ENCODE assay signal across 8 cellular contexts in genomic region chr15:50355612-50355905, GRCh38. TPM values are rescaled to one million over a fixed set of nuclear protein-coding genes. Genes with fewer than 3 reads are reported as not detected.
A peak's percentile ranks its signal among the peaks of the same experiment; 100 is the strongest.
DNase-seq lines count a peak whose midpoint lies in the region; ATAC-seq and TF ChIP-seq lines count a peak whose summit lies in the region.

No MANE protein-coding gene starts in this region.

- H3K4me1 ChIP-seq in GM23338 (ENCODE audit: insufficient read depth): peaks cover 19% of the 10 kb centered on the region

- H3K9me2 ChIP-seq in GM23338 (ENCODE audit: insufficient read depth): no peaks in the 10 kb centered on the region

- H3K36me3 Mint-ChIP-seq in GM23338 (ENCODE audit: low read depth) (peaks cover 60% of the 10 kb centered on the region), glutamatergic neuron (ENCODE audit: unreplicated experiment) (peaks cover 9% of the 10 kb centered on the region)

- peak overlapping the region; percentile 99 for H3K27ac Mint-ChIP-seq in GM23338
- peak overlapping the region; percentile 100 for H3K27ac Mint-ChIP-seq in glutamatergic neuron (ENCODE audit: unreplicated experiment)

- ATAC-seq in GM23338 (peak; percentile 8), SK-N-SH treated with all-trans-retinoic acid at 6 μM for 48 hours (peak; percentile 7), HG02970 (IDR thresholded peaks at IDR 0.05; ENCODE audit: low FRiP score, unreplicated experiment) (no peak)

- TF ChIP-seq CTCF in GM23338 (conservative IDR thresholded peaks at IDR 0.05; ENCODE audit: low read depth in 2 of 2) (no peak), glutamatergic neuron (IDR thresholded peaks at IDR 0.05; ENCODE audit: partially characterized antibody, unreplicated experiment) (no peak)

- peaks cover 12% of the 10 kb centered on the region; the same call in 1 of the 2 replicates for H4K20me1 ChIP-seq in GM23338 (replicated peaks; ENCODE audit: insufficient read depth)

- no peak overlapping the region for H2AFZ ChIP-seq in GM23338

- H3K27ac ChIP-seq in GM23338 (ENCODE audit: low read depth): peak overlapping the region; percentile 99

- H3K4me3 ChIP-seq in GM23338 (peak overlapping the region; percentile 66), skeletal muscle cell (ENCODE audit: low read depth, low read length) (peak overlapping the region; percentile 85)

- peaks cover 76% of the 10 kb centered on the region for H3K79me2 ChIP-seq in GM23338 (replicated peaks; ENCODE audit: insufficient read depth)

- peaks cover 22% of the 10 kb centered on the region for H3K27me3 Mint-ChIP-seq in GM23338 (ENCODE audit: insufficient read depth, low read depth, poor library complexity)
- peaks cover 18% of the 10 kb centered on the region for H3K27me3 Mint-ChIP-seq in glutamatergic neuron (ENCODE audit: unreplicated experiment)

- peaks cover 3% of the 10 kb centered on the region; the same call in 2 of the 3 replicates for H3K9me3 Mint-ChIP-seq in GM23338
- peaks cover 20% of the 10 kb centered on the region for H3K9me3 Mint-ChIP-seq in glutamatergic neuron (ENCODE audit: unreplicated experiment)

- H3K4me1 Mint-ChIP-seq in GM23338: peaks cover 26% of the 10 kb centered on the region
- peaks cover 17% of the 10 kb centered on the region for H3K4me1 Mint-ChIP-seq in glutamatergic neuron (ENCODE audit: low read depth, unreplicated experiment)

- peak overlapping the region; percentile 83 for H3K4me2 ChIP-seq in GM23338

- H3K27me3 ChIP-seq in GM23338 (ENCODE audit: insufficient read depth): no peaks in the 10 kb centered on the region

- no peaks in the 10 kb centered on the region for H3F3A ChIP-seq in GM23338 (replicated peaks; ENCODE audit: low read depth)

- 0 out of 2 replicates have a peak, but pooled peaks cover 12% of the 10 kb centered on the region for H3K36me3 ChIP-seq in GM23338 (ENCODE audit: insufficient read depth)

- H3K4me3 Mint-ChIP-seq in GM23338 (peak overlapping the region; percentile 99), glutamatergic neuron (ENCODE audit: unreplicated experiment) (peak overlapping the region; percentile 98)

- DNase-seq in GM23338 (ENCODE audit: low spot score): no peak
- no peak for DNase-seq in glutamatergic neuron
- DNase-seq in skeletal muscle cell (ENCODE audit: low read depth): no peak
- DNase-seq in HK-2 (ENCODE audit: unreplicated experiment): no peak
- no peak for DNase-seq in NOMO-1 treated with DMSO at 0.1 percent for 48 hours (lab: John Stamatoyannopoulos, UW; ENCODE audit: unreplicated experiment)
- no peak for DNase-seq in NCI-H524 treated with DMSO at 0.1 percent for 48 hours (lab: John Stamatoyannopoulos, UW)

TF ChIP-seq in SK-N-SH treated with all-trans-retinoic acid at 6 μM for 48 hours, 23 proteins besides CTCF, POLR2A, EP300 and RAD21:
- TF ChIP-seq RARB (CRISPR knock-in tag; IDR thresholded peaks at IDR 0.05): no peak
- TF ChIP-seq ZFP3 (CRISPR knock-in tag; IDR thresholded peaks at IDR 0.05): no peak
- TF ChIP-seq BACH2 (CRISPR knock-in tag; IDR thresholded peaks at IDR 0.05; ENCODE audit: borderline replicate concordance): no peak
- no peak for TF ChIP-seq ISL1 (CRISPR knock-in tag; IDR thresholded peaks at IDR 0.05)
- TF ChIP-seq ZNF70 (CRISPR knock-in tag; IDR thresholded peaks at IDR 0.05): no peak
- TF ChIP-seq TOX (CRISPR knock-in tag; IDR thresholded peaks at IDR 0.05; ENCODE audit: borderline replicate concordance): no peak
- TF ChIP-seq OSR1 (CRISPR knock-in tag; IDR thresholded peaks at IDR 0.05): no peak
- TF ChIP-seq, protein P1, sequence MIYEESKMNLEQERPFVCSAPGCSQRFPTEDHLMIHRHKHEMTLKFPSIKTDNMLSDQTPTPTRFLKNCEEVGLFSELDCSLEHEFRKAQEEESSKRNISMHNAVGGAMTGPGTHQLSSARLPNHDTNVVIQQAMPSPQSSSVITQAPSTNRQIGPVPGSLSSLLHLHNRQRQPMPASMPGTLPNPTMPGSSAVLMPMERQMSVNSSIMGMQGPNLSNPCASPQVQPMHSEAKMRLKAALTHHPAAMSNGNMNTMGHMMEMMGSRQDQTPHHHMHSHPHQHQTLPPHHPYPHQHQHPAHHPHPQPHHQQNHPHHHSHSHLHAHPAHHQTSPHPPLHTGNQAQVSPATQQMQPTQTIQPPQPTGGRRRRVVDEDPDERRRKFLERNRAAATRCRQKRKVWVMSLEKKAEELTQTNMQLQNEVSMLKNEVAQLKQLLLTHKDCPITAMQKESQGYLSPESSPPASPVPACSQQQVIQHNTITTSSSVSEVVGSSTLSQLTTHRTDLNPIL (CRISPR knock-in tag; IDR thresholded peaks at IDR 0.05; ENCODE audit: low read depth): no peak
- TF ChIP-seq, protein P2, sequence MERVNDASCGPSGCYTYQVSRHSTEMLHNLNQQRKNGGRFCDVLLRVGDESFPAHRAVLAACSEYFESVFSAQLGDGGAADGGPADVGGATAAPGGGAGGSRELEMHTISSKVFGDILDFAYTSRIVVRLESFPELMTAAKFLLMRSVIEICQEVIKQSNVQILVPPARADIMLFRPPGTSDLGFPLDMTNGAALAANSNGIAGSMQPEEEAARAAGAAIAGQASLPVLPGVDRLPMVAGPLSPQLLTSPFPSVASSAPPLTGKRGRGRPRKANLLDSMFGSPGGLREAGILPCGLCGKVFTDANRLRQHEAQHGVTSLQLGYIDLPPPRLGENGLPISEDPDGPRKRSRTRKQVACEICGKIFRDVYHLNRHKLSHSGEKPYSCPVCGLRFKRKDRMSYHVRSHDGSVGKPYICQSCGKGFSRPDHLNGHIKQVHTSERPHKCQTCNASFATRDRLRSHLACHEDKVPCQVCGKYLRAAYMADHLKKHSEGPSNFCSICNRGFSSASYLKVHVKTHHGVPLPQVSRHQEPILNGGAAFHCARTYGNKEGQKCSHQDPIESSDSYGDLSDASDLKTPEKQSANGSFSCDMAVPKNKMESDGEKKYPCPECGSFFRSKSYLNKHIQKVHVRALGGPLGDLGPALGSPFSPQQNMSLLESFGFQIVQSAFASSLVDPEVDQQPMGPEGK (CRISPR knock-in tag; IDR thresholded peaks at IDR 0.05; ENCODE audit: borderline replicate concordance): no peak
- TF ChIP-seq, protein P3, sequence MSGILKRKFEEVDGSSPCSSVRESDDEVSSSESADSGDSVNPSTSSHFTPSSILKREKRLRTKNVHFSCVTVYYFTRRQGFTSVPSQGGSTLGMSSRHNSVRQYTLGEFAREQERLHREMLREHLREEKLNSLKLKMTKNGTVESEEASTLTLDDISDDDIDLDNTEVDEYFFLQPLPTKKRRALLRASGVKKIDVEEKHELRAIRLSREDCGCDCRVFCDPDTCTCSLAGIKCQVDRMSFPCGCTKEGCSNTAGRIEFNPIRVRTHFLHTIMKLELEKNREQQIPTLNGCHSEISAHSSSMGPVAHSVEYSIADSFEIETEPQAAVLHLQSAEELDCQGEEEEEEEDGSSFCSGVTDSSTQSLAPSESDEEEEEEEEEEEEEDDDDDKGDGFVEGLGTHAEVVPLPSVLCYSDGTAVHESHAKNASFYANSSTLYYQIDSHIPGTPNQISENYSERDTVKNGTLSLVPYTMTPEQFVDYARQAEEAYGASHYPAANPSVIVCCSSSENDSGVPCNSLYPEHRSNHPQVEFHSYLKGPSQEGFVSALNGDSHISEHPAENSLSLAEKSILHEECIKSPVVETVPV (CRISPR knock-in tag; IDR thresholded peaks at IDR 0.05): no peak
- no peak for TF ChIP-seq ESRRG (CRISPR knock-in tag; IDR thresholded peaks at IDR 0.05)
- no peak for TF ChIP-seq ZNF8 (CRISPR knock-in tag; IDR thresholded peaks at IDR 0.05)
- TF ChIP-seq SNAI2 (CRISPR knock-in tag; IDR thresholded peaks at IDR 0.05): no peak
- TF ChIP-seq ZFP30 (CRISPR knock-in tag; IDR thresholded peaks at IDR 0.05): no peak; the same call in 1 of the 2 replicates
- TF ChIP-seq PPARA (CRISPR knock-in tag; IDR thresholded peaks at IDR 0.05; ENCODE audit: borderline replicate concordance): no peak
- no peak for TF ChIP-seq ARNTL (CRISPR knock-in tag; IDR thresholded peaks at IDR 0.05; ENCODE audit: borderline replicate concordance, low read depth)

RNA-seq across cellular contexts. Expression of gene GABPB1, which starts 0.6 kb away (rescaled TPM):
- total RNA-seq in GM23338 (2014; rRNA removed; shearing (Covaris generic)): 42.8 and 53.9 TPM in 2 replicates
- 29.4 and 34.4 TPM in 2 replicates for polyA plus RNA-seq in GM23338 (2016; fragmentation: Nextera tagmentation; extraction: Ambion mirVana)
- 23.9 TPM for total RNA-seq in glutamatergic neuron (ENCODE audit: unreplicated experiment)
